In genomic region chrX:107955337-107955736, GRCh38 we compare ENCODE assay signal across 13 cellular contexts. TPM values are rescaled to one million over a fixed set of nuclear protein-coding genes. Genes with fewer than 3 reads are reported as not detected.
"Had no signal": no experiment of that assay in that cellular context is flagged by ENCODE, and none has a peak within 500 bp of the region (broad histone marks: within the 10 kb centered on the region; RNA-seq: fewer than 3 reads in every experiment).

No MANE protein-coding gene starts in this region.

RNA-seq across cellular contexts. Expression of gene TEX13B, which starts 26.8 kb away (rescaled TPM):
- total RNA-seq: activated B cell treated with CpG ODN at 0.5 μM for 24 hours; activated CD4-positive, alpha-beta memory T cell treated with anti-CD3 and anti-CD28 coated beads for 36 hours; activated CD4-positive, alpha-beta memory T cell treated with anti-CD3 and anti-CD28 coated beads, Interleukin-2, amount 10 ng/mL, durations not matched to agents 7 days and 5 days; activated CD4-positive, alpha-beta T cell treated with anti-CD3 and anti-CD28 coated beads for 36 hours; activated CD4-positive, alpha-beta T cell treated with anti-CD3 and anti-CD28 coated beads, Interleukin-2, amount 10 ng/mL, durations not matched to agents 24 days and 14 days; activated CD4-positive, alpha-beta T cell treated with anti-CD3 and anti-CD28 coated beads, Interleukin-2, amount 10 ng/mL, durations not matched to agents 7 days and 5 days; activated CD8-positive, alpha-beta memory T cell treated with anti-CD3 and anti-CD28 coated beads for 36 hours; activated CD8-positive, alpha-beta memory T cell treated with anti-CD3 and anti-CD28 coated beads, Interleukin-2, amount 10 ng/mL, durations not matched to agents 7 days and 5 days; activated CD8-positive, alpha-beta T cell treated with anti-CD3 and anti-CD28 coated beads for 36 hours; activated CD8-positive, alpha-beta T cell treated with anti-CD3 and anti-CD28 coated beads, Interleukin-2, amount 10 ng/mL, durations not matched to agents 7 days and 5 days; T-helper 1 cell treated with Interleukin-12 subunit alpha and Interleukin-12 subunit beta and Interleukin-4 antibody, amounts not matched to agents 30 ng/mL and 1 ng/mL, for 36 hours; T-helper 17 cell; T-helper 2 cell treated with Interferon-gamma antibody and Interleukin-4, amounts not matched to agents 100 ng/mL and 5 ng/mL, for 36 hours had no signal
